1 cellular context compared by ENCODE assay signal in genomic region chr7:65508581-65509367, GRCh38.
TF ChIP-seq lines count a peak whose summit lies in the region.

No MANE protein-coding gene starts in this region.

TF ChIP-seq in K562, 482 proteins besides CTCF, POLR2A, EP300 and RAD21:
- TF ChIP-seq ZBTB33 (CRISPR knock-in tag; IDR thresholded peaks at IDR 0.05), result 0 out of 2 replicates have a peak, but pooled peaks have one; percentile 22
- 0 out of 2 replicates have a peak, but pooled peaks have one; percentile 9 for TF ChIP-seq BCOR (IDR thresholded peaks at IDR 0.05)
